ENCODE assay signal across 8 cellular contexts in the genomic region with DNA sequence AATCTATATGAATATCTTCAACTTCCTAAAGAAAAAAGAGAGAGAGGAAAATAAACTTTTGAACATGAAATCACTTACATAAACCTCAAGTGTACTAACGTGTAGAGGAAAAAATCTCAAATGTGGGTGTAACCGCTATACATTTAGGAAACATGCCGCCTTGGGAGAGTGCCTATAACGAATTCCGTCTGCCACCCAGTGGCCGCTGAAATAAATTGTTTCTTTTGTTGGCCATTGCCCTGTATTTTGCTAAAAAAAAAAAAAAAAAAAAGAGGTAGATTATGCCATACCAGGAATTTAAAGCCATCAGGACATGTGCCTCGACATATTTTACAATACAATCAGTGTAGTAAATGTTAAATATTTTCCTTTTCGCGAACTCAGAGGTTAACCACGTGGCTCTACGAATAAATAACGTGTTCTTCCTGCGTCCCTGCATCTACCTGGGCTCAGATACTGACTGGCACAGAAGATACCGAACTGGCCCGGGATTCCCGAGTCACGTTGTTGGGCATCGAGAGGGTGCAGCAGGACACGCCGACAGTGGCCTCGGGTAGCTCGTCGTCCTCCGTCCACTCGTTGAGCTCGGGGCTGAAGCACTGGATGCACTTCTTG. TPM values are rescaled to one million over a fixed set of nuclear protein-coding genes. Genes with fewer than 3 reads are reported as not detected.
DNase-seq lines count a peak whose midpoint lies in the region; ATAC-seq and TF ChIP-seq lines count a peak whose summit lies in the region.

No MANE protein-coding gene starts in this region.

- DNase-seq in DMS114 treated with DMSO at 0.1 percent for 48 hours (lab: John Stamatoyannopoulos, UW; ENCODE audit: unreplicated experiment) (peak; percentile 85), H4 (ENCODE audit: low spot score) (peak; percentile 82), MV-4-11 (lab: John Stamatoyannopoulos, UW) (peak; percentile 78), SKM-1 (lab: John Stamatoyannopoulos, UW; ENCODE audit: unreplicated experiment) (peak; percentile 68), left cardiac atrium (peak; percentile 53), progenitor cell of endocrine pancreas (ENCODE audit: low spot score, unreplicated experiment) (peak; percentile 20), uterus (peak; percentile 48 to 63)
- DNase-seq in activated naive CD8-positive, alpha-beta T cell treated with anti-CD3 and anti-CD28 coated beads, Interleukin-2, amount 10 ng/mL, durations not matched to agents 7 days and 5 days = peak; percentile 55

- H3K4me3 Mint-ChIP-seq in activated naive CD8-positive, alpha-beta T cell treated with anti-CD3 and anti-CD28 coated beads, Interleukin-2, amount 10 ng/mL, durations not matched to agents 7 days and 5 days = peak overlapping the region; percentile 84
- H3K4me3 Mint-ChIP-seq in progenitor cell of endocrine pancreas (ENCODE audit: low read depth) = peak overlapping the region; percentile 84

- H3K9me3 ChIP-seq in uterus = no peaks in the 10 kb centered on the region

- H3K4me3 ChIP-seq in uterus = peak overlapping the region; percentile 33 to 56

- POLR2A ChIA-PET in activated naive CD8-positive, alpha-beta T cell treated with anti-CD3 and anti-CD28 coated beads, Interleukin-2, amount 10 ng/mL, durations not matched to agents 7 days and 5 days (lab: Charles Lee) = interaction anchor here (0.9 to 1.9 kb wide), 5 partner anchors 77 to 107 kb away, joined by 3 to 10 read pairs (median 3); a partner anchor contains a TSS

- H3K4me1 Mint-ChIP-seq in activated naive CD8-positive, alpha-beta T cell treated with anti-CD3 and anti-CD28 coated beads, Interleukin-2, amount 10 ng/mL, durations not matched to agents 7 days and 5 days = peaks cover 30% of the 10 kb centered on the region
- H3K4me1 Mint-ChIP-seq in progenitor cell of endocrine pancreas (ENCODE audit: low read depth) = no peaks in the 10 kb centered on the region

- H3K36me3 Mint-ChIP-seq in activated naive CD8-positive, alpha-beta T cell treated with anti-CD3 and anti-CD28 coated beads, Interleukin-2, amount 10 ng/mL, durations not matched to agents 7 days and 5 days = peaks cover 6% of the 10 kb centered on the region
- no peaks in the 10 kb centered on the region for H3K36me3 Mint-ChIP-seq in progenitor cell of endocrine pancreas (ENCODE audit: insufficient read depth)

- H3K36me3 ChIP-seq in uterus = no peaks in the 10 kb centered on the region

- peak; percentile 30 for ATAC-seq in activated naive CD8-positive, alpha-beta T cell treated with anti-CD3 and anti-CD28 coated beads, Interleukin-2, amount 10 ng/mL, durations not matched to agents 7 days and 5 days (ENCODE audit: low read depth)
- ATAC-seq in left cardiac atrium = peak; percentile 28 to 48

- TF ChIP-seq POLR2A in uterus (IDR thresholded peaks at IDR 0.05) = no peak

- no peaks in the 10 kb centered on the region for H3K9me3 Mint-ChIP-seq in activated naive CD8-positive, alpha-beta T cell treated with anti-CD3 and anti-CD28 coated beads, Interleukin-2, amount 10 ng/mL, durations not matched to agents 7 days and 5 days
- H3K9me3 Mint-ChIP-seq in progenitor cell of endocrine pancreas (ENCODE audit: low read depth) = no peaks in the 10 kb centered on the region

- H3K27me3 ChIP-seq in uterus = no peaks in the 10 kb centered on the region

- H3K4me1 ChIP-seq in uterus = peaks cover 0 to 3% of the 10 kb centered on the region in 2 donors

- TF ChIP-seq CTCF in progenitor cell of endocrine pancreas (IDR thresholded peaks at IDR 0.05; ENCODE audit: unreplicated experiment) (peak; percentile 57), uterus (IDR thresholded peaks at IDR 0.05) (peak; percentile 21 to 54 (median 40))

- no peak overlapping the region for H3K27ac ChIP-seq in uterus

- peaks cover 4% of the 10 kb centered on the region for H3K27me3 Mint-ChIP-seq in activated naive CD8-positive, alpha-beta T cell treated with anti-CD3 and anti-CD28 coated beads, Interleukin-2, amount 10 ng/mL, durations not matched to agents 7 days and 5 days
- H3K27me3 Mint-ChIP-seq in progenitor cell of endocrine pancreas = peaks cover 11% of the 10 kb centered on the region

- H3K27ac Mint-ChIP-seq in activated naive CD8-positive, alpha-beta T cell treated with anti-CD3 and anti-CD28 coated beads, Interleukin-2, amount 10 ng/mL, durations not matched to agents 7 days and 5 days = peak overlapping the region; percentile 88
- peak overlapping the region; percentile 95 for H3K27ac Mint-ChIP-seq in progenitor cell of endocrine pancreas

- intact Hi-C loops in left cardiac atrium (cut with DNase I) (loop anchor here (5.0 kb wide), 3 partner anchors 71 to 159 kb away; no protein-coding TSS in a partner anchor), uterus (cut with DNase I; ENCODE audit: low total_unique reads) (loop anchor here (5.0 kb wide), 1 partner anchor 159 kb away; no protein-coding TSS in a partner anchor)

RNA-seq across cellular contexts. Expression of a gene that starts 14.3 kb away (rescaled TPM):
- 0.17 and 0.72 TPM in 2 replicates for total RNA-seq in H4 (2014; rRNA removed; shearing (Covaris generic))
- total RNA-seq in activated naive CD8-positive, alpha-beta T cell treated with anti-CD3 and anti-CD28 coated beads, Interleukin-2, amount 10 ng/mL, durations not matched to agents 7 days and 5 days = under 1 TPM; 0.17 to 0.34 TPM
- total RNA-seq in left cardiac atrium (100 to 1,000 TPM; 165 to 238 TPM), progenitor cell of endocrine pancreas (0.84 and 1.3 TPM in 2 replicates), uterus (1 to 10 TPM in 1 of 4 donors, under 1 TPM in 1, not detected in 2; 0.12 to 1.9 TPM)

Comparison
In these comparisons a context has a peak if more than half of its experiments do, and no peak if none do; other contexts are left out.
1. DNase-seq: peak in every context shown above with its lines; median percentile 85 in DMS114 treated with DMSO at 0.1 percent for 48 hours; 82 in H4; 78 in MV-4-11; 68 in SKM-1; 56 in uterus; 55 in activated naive CD8-positive, alpha-beta T cell treated with anti-CD3 and anti-CD28 coated beads, Interleukin-2, amount 10 ng/mL, durations not matched to agents 7 days and 5 days; 53 in left cardiac atrium; 20 in progenitor cell of endocrine pancreas.
2. RNA of a gene that starts 14.3 kb away (total RNA-seq): 165 to 238 TPM in left cardiac atrium; 0.84 to 1.3 TPM in progenitor cell of endocrine pancreas, 0.17 to 0.34 TPM in activated naive CD8-positive, alpha-beta T cell treated with anti-CD3 and anti-CD28 coated beads, Interleukin-2, amount 10 ng/mL, durations not matched to agents 7 days and 5 days, 0.17 to 0.72 TPM in H4 and 0.12 to 1.9 TPM in uterus; every median in the first group is over 10 times any median in the second.